ENCODE assay signal across 1 cellular context in the genomic region with DNA sequence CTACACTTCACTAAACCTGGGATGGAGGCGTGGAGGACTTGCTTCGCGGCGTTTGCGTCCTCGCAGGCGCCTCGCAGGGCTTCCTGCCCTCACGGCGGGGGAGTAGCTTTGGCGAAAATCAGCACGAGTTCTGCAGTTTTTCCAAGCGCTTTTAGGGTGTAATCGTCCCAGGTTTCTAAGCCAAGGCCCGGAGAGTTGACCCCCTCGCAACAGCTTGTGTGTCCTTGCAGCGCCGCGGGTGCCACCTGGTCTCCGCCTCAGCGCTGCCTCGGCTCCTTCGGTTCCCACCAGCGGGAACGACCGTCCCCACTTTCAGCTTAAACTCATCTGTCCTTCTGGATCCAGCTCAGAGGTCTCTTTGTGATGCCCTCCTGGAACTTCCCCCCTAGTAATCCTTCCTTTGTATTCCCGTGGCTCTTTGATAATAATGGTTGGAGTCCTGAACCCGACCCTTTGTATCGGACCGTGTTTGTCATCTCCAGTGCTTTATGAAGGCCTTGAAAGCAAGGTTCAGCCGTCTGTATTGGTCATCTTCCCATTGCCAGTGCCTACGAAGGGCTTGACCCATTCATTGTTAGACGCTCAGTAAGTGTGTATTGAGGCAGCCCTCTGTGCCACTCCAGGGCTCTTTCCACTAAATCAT.
TF ChIP-seq lines count a peak whose summit lies in the region.

No MANE protein-coding gene starts in this region.

TF ChIP-seq in K562, 482 proteins besides CTCF, POLR2A, EP300 and RAD21 (continued from another document):
- TF ChIP-seq BRCA1 (IDR thresholded peaks at IDR 0.05): no peak
- 0 out of 2 replicates have a peak, but pooled peaks have one; percentile 15 for TF ChIP-seq BRCA1 (CRISPR knock-in tag; IDR thresholded peaks at IDR 0.05)
- TF ChIP-seq ELF1 (tag; IDR thresholded peaks at IDR 0.05): 0 out of 2 replicates have a peak, but pooled peaks have one; percentile 12
- TF ChIP-seq ETV6 (IDR thresholded peaks at IDR 0.05; ENCODE audit: borderline replicate concordance in 1 of 2, low read depth in 2 of 2, low read length in 1 of 2): no peak
- no peak for TF ChIP-seq ETV6 (CRISPR knock-in tag; IDR thresholded peaks at IDR 0.05; ENCODE audit: borderline replicate concordance)
- no peak for TF ChIP-seq MAFG (tag; conservative IDR thresholded peaks at IDR 0.05)
- TF ChIP-seq, protein P1, sequence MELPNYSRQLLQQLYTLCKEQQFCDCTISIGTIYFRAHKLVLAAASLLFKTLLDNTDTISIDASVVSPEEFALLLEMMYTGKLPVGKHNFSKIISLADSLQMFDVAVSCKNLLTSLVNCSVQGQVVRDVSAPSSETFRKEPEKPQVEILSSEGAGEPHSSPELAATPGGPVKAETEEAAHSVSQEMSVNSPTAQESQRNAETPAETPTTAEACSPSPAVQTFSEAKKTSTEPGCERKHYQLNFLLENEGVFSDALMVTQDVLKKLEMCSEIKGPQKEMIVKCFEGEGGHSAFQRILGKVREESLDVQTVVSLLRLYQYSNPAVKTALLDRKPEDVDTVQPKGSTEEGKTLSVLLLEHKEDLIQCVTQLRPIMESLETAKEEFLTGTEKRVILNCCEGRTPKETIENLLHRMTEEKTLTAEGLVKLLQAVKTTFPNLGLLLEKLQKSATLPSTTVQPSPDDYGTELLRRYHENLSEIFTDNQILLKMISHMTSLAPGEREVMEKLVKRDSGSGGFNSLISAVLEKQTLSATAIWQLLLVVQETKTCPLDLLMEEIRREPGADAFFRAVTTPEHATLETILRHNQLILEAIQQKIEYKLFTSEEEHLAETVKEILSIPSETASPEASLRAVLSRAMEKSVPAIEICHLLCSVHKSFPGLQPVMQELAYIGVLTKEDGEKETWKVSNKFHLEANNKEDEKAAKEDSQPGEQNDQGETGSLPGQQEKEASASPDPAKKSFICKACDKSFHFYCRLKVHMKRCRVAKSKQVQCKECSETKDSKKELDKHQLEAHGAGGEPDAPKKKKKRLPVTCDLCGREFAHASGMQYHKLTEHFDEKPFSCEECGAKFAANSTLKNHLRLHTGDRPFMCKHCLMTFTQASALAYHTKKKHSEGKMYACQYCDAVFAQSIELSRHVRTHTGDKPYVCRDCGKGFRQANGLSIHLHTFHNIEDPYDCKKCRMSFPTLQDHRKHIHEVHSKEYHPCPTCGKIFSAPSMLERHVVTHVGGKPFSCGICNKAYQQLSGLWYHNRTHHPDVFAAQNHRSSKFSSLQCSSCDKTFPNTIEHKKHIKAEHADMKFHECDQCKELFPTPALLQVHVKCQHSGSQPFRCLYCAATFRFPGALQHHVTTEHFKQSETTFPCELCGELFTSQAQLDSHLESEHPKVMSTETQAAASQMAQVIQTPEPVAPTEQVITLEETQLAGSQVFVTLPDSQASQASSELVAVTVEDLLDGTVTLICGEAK (IDR thresholded peaks at IDR 0.05): 0 out of 2 replicates have a peak, but pooled peaks have one; percentile 24
- TF ChIP-seq, protein P1 (CRISPR knock-in tag; IDR thresholded peaks at IDR 0.05): no peak
- no peak for TF ChIP-seq ZFP1 (CRISPR knock-in tag; IDR thresholded peaks at IDR 0.05)
- 0 out of 2 replicates have a peak, but pooled peaks have one; percentile 14 for TF ChIP-seq EGR1 (conservative IDR thresholded peaks at IDR 0.05)
- TF ChIP-seq, protein P2, sequence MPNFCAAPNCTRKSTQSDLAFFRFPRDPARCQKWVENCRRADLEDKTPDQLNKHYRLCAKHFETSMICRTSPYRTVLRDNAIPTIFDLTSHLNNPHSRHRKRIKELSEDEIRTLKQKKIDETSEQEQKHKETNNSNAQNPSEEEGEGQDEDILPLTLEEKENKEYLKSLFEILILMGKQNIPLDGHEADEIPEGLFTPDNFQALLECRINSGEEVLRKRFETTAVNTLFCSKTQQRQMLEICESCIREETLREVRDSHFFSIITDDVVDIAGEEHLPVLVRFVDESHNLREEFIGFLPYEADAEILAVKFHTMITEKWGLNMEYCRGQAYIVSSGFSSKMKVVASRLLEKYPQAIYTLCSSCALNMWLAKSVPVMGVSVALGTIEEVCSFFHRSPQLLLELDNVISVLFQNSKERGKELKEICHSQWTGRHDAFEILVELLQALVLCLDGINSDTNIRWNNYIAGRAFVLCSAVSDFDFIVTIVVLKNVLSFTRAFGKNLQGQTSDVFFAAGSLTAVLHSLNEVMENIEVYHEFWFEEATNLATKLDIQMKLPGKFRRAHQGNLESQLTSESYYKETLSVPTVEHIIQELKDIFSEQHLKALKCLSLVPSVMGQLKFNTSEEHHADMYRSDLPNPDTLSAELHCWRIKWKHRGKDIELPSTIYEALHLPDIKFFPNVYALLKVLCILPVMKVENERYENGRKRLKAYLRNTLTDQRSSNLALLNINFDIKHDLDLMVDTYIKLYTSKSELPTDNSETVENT (CRISPR knock-in tag; IDR thresholded peaks at IDR 0.05): peak; percentile 48; the same call in 1 of the 2 replicates
- TF ChIP-seq, protein P3, sequence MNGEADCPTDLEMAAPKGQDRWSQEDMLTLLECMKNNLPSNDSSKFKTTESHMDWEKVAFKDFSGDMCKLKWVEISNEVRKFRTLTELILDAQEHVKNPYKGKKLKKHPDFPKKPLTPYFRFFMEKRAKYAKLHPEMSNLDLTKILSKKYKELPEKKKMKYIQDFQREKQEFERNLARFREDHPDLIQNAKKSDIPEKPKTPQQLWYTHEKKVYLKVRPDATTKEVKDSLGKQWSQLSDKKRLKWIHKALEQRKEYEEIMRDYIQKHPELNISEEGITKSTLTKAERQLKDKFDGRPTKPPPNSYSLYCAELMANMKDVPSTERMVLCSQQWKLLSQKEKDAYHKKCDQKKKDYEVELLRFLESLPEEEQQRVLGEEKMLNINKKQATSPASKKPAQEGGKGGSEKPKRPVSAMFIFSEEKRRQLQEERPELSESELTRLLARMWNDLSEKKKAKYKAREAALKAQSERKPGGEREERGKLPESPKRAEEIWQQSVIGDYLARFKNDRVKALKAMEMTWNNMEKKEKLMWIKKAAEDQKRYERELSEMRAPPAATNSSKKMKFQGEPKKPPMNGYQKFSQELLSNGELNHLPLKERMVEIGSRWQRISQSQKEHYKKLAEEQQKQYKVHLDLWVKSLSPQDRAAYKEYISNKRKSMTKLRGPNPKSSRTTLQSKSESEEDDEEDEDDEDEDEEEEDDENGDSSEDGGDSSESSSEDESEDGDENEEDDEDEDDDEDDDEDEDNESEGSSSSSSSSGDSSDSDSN (IDR thresholded peaks at IDR 0.05; ENCODE audit: borderline replicate concordance in 1 of 2, low read depth in 2 of 2, low read length in 2 of 2): peak in 1 of 2 experiments; percentile 50; a peak in 1 of 4 replicates
- no peak for TF ChIP-seq SNIP1 (IDR thresholded peaks at IDR 0.05; ENCODE audit: low read depth)
- TF ChIP-seq, protein P4, sequence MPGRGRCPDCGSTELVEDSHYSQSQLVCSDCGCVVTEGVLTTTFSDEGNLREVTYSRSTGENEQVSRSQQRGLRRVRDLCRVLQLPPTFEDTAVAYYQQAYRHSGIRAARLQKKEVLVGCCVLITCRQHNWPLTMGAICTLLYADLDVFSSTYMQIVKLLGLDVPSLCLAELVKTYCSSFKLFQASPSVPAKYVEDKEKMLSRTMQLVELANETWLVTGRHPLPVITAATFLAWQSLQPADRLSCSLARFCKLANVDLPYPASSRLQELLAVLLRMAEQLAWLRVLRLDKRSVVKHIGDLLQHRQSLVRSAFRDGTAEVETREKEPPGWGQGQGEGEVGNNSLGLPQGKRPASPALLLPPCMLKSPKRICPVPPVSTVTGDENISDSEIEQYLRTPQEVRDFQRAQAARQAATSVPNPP (IDR thresholded peaks at IDR 0.05; ENCODE audit: borderline replicate concordance, insufficient read depth, insufficient read length): no peak
